8 cellular contexts compared by ENCODE assay signal in the genomic region with DNA sequence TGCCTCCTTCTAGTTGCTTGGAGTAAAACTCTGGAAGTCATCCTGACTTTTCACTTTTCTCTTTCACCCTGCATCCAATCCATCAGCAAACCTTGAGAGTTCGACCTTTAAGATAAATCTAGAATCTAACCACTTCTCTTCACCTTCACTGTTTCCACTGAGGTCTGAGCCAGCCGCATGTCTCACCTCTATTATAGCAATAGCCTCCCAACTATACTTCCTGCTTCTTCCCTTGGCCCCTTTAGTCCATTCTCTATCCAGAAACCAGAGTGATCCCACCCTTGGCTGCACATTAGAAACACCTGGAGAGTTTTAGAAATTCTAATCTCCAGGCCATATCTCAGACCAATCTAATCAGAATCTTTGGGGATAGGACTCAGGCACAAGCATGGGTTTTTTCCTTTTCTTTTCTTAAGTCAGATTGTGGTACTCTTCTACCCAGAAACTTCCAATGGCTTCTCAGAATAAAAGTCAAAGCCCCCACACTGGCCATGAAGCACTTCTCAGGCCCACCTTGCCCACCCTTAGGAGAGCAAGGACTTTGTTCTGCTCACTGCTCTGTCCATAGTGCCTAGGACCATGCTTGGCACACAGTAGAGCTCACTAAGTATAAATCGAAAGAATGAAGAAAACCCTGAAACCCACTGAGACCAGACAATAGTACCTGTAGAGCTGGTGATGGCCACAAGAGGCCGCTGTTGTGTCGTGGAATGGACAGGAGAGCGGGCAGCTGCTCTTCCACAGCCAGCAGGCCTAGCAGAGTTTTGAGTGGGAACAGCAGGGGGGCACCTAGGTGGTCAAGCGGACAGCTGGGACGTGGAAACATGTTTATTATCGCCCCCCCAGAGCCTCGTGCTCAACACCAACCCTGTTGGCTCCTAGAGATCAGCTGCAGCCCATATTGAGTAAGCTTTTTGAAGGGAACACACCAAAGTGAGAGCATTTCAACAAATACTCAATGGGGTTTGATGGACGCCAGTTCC. TPM values are rescaled to one million over a fixed set of nuclear protein-coding genes. Genes with fewer than 3 reads are reported as not detected.
DNase-seq lines count a peak whose midpoint lies in the region; ATAC-seq and TF ChIP-seq lines count a peak whose summit lies in the region.

No MANE protein-coding gene starts in this region.

- H3K9ac ChIP-seq in colonic mucosa (ENCODE audit: low read depth in 2 of 2, low read length in 2 of 2), result no peak overlapping the region

- H3K9me3 ChIP-seq in BE2C (no peaks in the 10 kb centered on the region), colonic mucosa (no peaks in the 10 kb centered on the region)

- DNase-seq in BE2C (peak; percentile 83), NCI-H446 treated with DMSO at 0.1 percent for 48 hours (lab: John Stamatoyannopoulos, UW) (peak; percentile 20), colonic mucosa (peak; percentile 89), lower leg skin (ENCODE audit: low spot score in 2 of 2) (peak; percentile 73 to 95)
- DNase-seq in activated CD4-positive, alpha-beta T cell treated with anti-CD3 and anti-CD28 coated beads for 4 hours, result peak; percentile 74 to 87
- peak; percentile 54 to 85 (median 63) for DNase-seq in stimulated activated CD4-positive, alpha-beta T cell treated with anti-CD3 and anti-CD28 coated beads, TNF-alpha, amount 100 ng/mL, for 1 hour (ENCODE audit: low read depth in 3 of 3, low spot score in 1 of 3)

- H3K36me3 ChIP-seq in BE2C (no peaks in the 10 kb centered on the region), colonic mucosa (no peaks in the 10 kb centered on the region)

- H3K27ac ChIP-seq in colonic mucosa, result no peak overlapping the region

- 12 to 19% methylated on average over 11 of the region's 11 CpGs for WGBS in lower leg skin, 2 donors

- intact Hi-C loops in colonic mucosa (cut with DNase I), result loop anchor here (2.0 to 10.0 kb wide), 2 partner anchors 333 to 543 kb away; no protein-coding TSS in a partner anchor
- intact Hi-C loops in lower leg skin (cut with DNase I; ENCODE audit: low total_unique reads), result loop anchor here (5.0 kb wide), 2 partner anchors 110 to 335 kb away; no protein-coding TSS in a partner anchor

- peak; percentile 98 for TF ChIP-seq CTCF in BE2C (IDR thresholded peaks at IDR 0.05; ENCODE audit: low read depth, low read length)
- TF ChIP-seq CTCF in colonic mucosa (IDR thresholded peaks at IDR 0.05), result peak; percentile 95
- TF ChIP-seq CTCF in lower leg skin (IDR thresholded peaks at IDR 0.05), result peak in 1 of 3 donors; percentile 61

- H3K4me1 ChIP-seq in BE2C (peaks cover 5% of the 10 kb centered on the region; the same call in 1 of the 2 replicates), colonic mucosa (no peaks in the 10 kb centered on the region)

- peak; percentile 96 for ATAC-seq in GM19025 (IDR thresholded peaks at IDR 0.05; ENCODE audit: low read depth, unreplicated experiment)
- peak; percentile 98 for ATAC-seq in HG03139 (IDR thresholded peaks at IDR 0.05; ENCODE audit: unreplicated experiment)

- H3K27me3 ChIP-seq in BE2C, result no peaks in the 10 kb centered on the region
- H3K27me3 ChIP-seq in colonic mucosa, result no peaks in the 10 kb centered on the region

- H3K4me3 ChIP-seq in BE2C (ENCODE audit: low read depth, low read length), result no peak overlapping the region
- no peak overlapping the region for H3K4me3 ChIP-seq in colonic mucosa
- H3K4me3 ChIP-seq in lower leg skin (ENCODE audit: low read depth, poor library complexity, severe bottlenecking), result no peak overlapping the region

- no peak for TF ChIP-seq POLR2A in lower leg skin (IDR thresholded peaks at IDR 0.05)

RNA-seq across cellular contexts. Expression of a gene that starts 33.3 kb away (rescaled TPM):
- 22.1 TPM for polyA plus RNA-seq in BE2C (2012; ENCODE audit: insufficient read depth, insufficient read length, low read depth)
- 10 to 100 TPM; 20.0 to 32.4 TPM for total RNA-seq in colonic mucosa
- total RNA-seq in lower leg skin, result 10 to 100 TPM; 20.2 to 43.3 (median 27.3) TPM

RNA-seq across cellular contexts. Expression of a gene that starts 33.4 kb away (rescaled TPM):
- 11.9 TPM for polyA plus RNA-seq in BE2C (2012; ENCODE audit: insufficient read depth, insufficient read length, low read depth)
- total RNA-seq in colonic mucosa (10 to 100 TPM; 15.8 to 16.0 TPM), lower leg skin (10 to 100 TPM in 3 of 4 donors, 1 to 10 TPM in 1; 7.6 to 25.1 (median 15.6) TPM)

Comparison
In these comparisons a context has a peak if more than half of its experiments do, and no peak if none do; other contexts are left out.
1. DNase-seq: peak in every context shown above with its lines; median percentile 89 in colonic mucosa; 84 in lower leg skin; 83 in BE2C; 80 in activated CD4-positive, alpha-beta T cell treated with anti-CD3 and anti-CD28 coated beads for 4 hours; 63 in stimulated activated CD4-positive, alpha-beta T cell treated with anti-CD3 and anti-CD28 coated beads, TNF-alpha, amount 100 ng/mL, for 1 hour; 20 in NCI-H446 treated with DMSO at 0.1 percent for 48 hours.